1 cellular context compared by ENCODE assay signal in genomic region chr1:179016694-179017382, GRCh38.
A peak's percentile ranks its signal among the peaks of the same experiment; 100 is the strongest.
TF ChIP-seq lines count a peak whose summit lies in the region.

No MANE protein-coding gene starts in this region.

TF ChIP-seq in K562, 482 proteins besides CTCF, POLR2A, EP300 and RAD21 (continued from another document and continues in another):
- TF ChIP-seq PBX2 (CRISPR knock-in tag; IDR thresholded peaks at IDR 0.05; ENCODE audit: low read depth) (no peak), PBX2 (tag; conservative IDR thresholded peaks at IDR 0.05; ENCODE audit: low read depth) (peak; percentile 46; the same call in 1 of the 2 replicates), ZNF232 (CRISPR knock-in tag; IDR thresholded peaks at IDR 0.05) (no peak), DMBX1 (CRISPR knock-in tag; IDR thresholded peaks at IDR 0.05; ENCODE audit: borderline replicate concordance) (peak; percentile 73; the same call in 1 of the 2 replicates), ARNT (IDR thresholded peaks at IDR 0.05) (0 out of 4 replicates have a peak, but pooled peaks of 1 of the 2 experiments have one; percentile 36), RFX7 (CRISPR knock-in tag; IDR thresholded peaks at IDR 0.05) (no peak), ZNF696 (CRISPR knock-in tag; conservative IDR thresholded peaks at IDR 0.05) (no peak), SRSF7 (optimal IDR thresholded peaks at IDR 0.05; ENCODE audit: low read depth, low read length) (no peak), ZNF76 (CRISPR knock-in tag; IDR thresholded peaks at IDR 0.05; ENCODE audit: borderline replicate concordance) (no peak), CEBPZ (IDR thresholded peaks at IDR 0.05; ENCODE audit: borderline replicate concordance, low read depth, low read length) (no peak), BCOR (IDR thresholded peaks at IDR 0.05) (no peak), MEF2D (tag; conservative IDR thresholded peaks at IDR 0.05; ENCODE audit: low read depth) (peak; percentile 62; the same call in 1 of the 2 replicates), ZFP30 (CRISPR knock-in tag; IDR thresholded peaks at IDR 0.05; ENCODE audit: borderline replicate concordance) (no peak), CREB3 (tag; conservative IDR thresholded peaks at IDR 0.05; ENCODE audit: low read depth) (no peak), MCM7 (IDR thresholded peaks at IDR 0.05) (no peak), ZBTB11 (CRISPR knock-in tag; IDR thresholded peaks at IDR 0.05) (peak in 1 of 3 experiments; percentile 38; a peak in 1 of 6 replicates), ZFX (CRISPR knock-in tag; IDR thresholded peaks at IDR 0.05) (peak; percentile 47; the same call in 1 of the 2 replicates), HDAC3 (IDR thresholded peaks at IDR 0.05; ENCODE audit: borderline replicate concordance, partially characterized antibody) (no peak), TEAD2 (tag; IDR thresholded peaks at IDR 0.05) (no peak), XRCC5 (IDR thresholded peaks at IDR 0.05; ENCODE audit: low read depth, low read length) (0 out of 2 replicates have a peak, but pooled peaks have one; percentile 28), ZBTB33 (CRISPR knock-in tag; IDR thresholded peaks at IDR 0.05) (no peak), NR2F6 (CRISPR knock-in tag; IDR thresholded peaks at IDR 0.05) (no peak), CREBBP (IDR thresholded peaks at IDR 0.05; ENCODE audit: low read depth, low read length) (no peak), PURB (CRISPR knock-in tag; IDR thresholded peaks at IDR 0.05; ENCODE audit: low read depth) (no peak), ZHX1 (conservative IDR thresholded peaks at IDR 0.05; ENCODE audit: low read length) (no peak), NCOA2 (IDR thresholded peaks at IDR 0.05; ENCODE audit: partially characterized antibody in 2 of 2) (no peak), KLF16 (IDR thresholded peaks at IDR 0.05) (no peak), TSHZ1 (CRISPR knock-in tag; IDR thresholded peaks at IDR 0.05) (no peak), ZNF518B (CRISPR knock-in tag; IDR thresholded peaks at IDR 0.05) (no peak), SRF (CRISPR knock-in tag; IDR thresholded peaks at IDR 0.05) (no peak), CXXC5 (CRISPR knock-in tag; IDR thresholded peaks at IDR 0.05) (peak; percentile 48), E2F5 (CRISPR knock-in tag; IDR thresholded peaks at IDR 0.05) (no peak), KAT2B (IDR thresholded peaks at IDR 0.05; ENCODE audit: low read depth, low read length) (no peak), U2AF1 (optimal IDR thresholded peaks at IDR 0.05; ENCODE audit: low read depth, low read length) (no peak), ZNF212 (CRISPR knock-in tag; IDR thresholded peaks at IDR 0.05) (no peak)
